8 cellular contexts compared by ENCODE assay signal in the genomic region with DNA sequence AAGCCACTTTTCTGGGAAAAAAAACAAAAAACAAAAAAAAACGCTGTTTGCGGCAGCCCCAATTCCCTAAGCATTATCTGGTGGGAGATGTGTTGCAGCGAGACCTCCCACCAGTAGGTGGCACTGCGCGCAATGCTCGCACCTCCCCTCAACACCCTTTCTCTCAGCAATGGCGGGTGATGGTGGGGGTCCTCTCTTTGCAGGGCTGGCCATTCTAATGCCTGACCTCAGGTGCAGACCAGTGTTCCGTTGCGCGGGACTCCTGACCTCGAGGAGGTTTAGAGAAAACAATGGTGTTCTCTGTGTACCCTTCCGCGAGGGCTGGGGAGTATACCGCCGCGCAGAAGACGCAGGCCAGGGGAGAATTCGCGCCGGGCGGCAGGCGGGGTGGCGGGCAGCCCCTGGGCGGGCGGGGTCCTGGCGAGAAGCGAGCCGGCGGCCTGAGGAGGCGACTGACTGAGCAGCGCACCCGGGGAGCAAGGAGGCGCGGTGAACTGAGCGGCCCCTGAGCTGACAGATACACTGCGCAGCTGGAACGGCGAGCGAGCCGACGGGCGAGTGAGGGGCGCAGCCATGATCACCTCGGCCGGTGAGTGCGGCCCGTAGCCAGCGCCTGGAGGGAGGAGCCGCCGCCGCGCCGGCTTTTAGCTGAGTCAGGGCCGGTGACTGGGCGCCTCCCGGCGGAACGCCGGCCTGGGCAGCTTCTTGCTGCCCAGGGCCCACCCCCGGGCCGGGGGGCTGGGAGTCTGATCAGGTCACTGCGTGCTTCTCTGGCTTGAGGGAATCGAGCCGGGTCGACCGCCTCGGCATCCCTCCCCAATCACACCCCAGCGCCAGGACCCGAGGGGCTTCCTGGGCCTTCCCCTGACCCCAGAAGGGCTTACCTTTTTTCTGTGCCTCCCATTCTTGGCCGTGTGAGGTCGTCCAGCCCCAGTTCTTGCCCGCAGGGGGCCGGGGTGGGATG. TPM values are rescaled to one million over a fixed set of nuclear protein-coding genes. Genes with fewer than 3 reads are reported as not detected.
DNase-seq lines count a peak whose midpoint lies in the region; ATAC-seq and TF ChIP-seq lines count a peak whose summit lies in the region.

A gene (plus strand): TSS at position 415 of the 964 bp plus-strand sequence. CDS start 159 bp downstream, at position 574.

- peak; percentile 93 for TF ChIP-seq CTCF in GM13977 (IDR thresholded peaks at IDR 0.05; ENCODE audit: extremely low read depth, insufficient read depth, missing control alignments)
- peak; percentile 92 for TF ChIP-seq CTCF in progenitor cell of endocrine pancreas (IDR thresholded peaks at IDR 0.05; ENCODE audit: unreplicated experiment)

- peak within 1 kb of the TSS; percentile 99 for H3K27ac Mint-ChIP-seq in T-helper 1 cell treated with Interleukin-12 subunit alpha and Interleukin-12 subunit beta and Interleukin-4 antibody, amounts not matched to agents 30 μg/mL and 1 μg/mL, for 36 hours
- peak within 1 kb of the TSS; percentile 100 for H3K27ac Mint-ChIP-seq in progenitor cell of endocrine pancreas

- no peaks in the 10 kb centered on the region for H3K9me3 Mint-ChIP-seq in T-helper 1 cell treated with Interleukin-12 subunit alpha and Interleukin-12 subunit beta and Interleukin-4 antibody, amounts not matched to agents 30 μg/mL and 1 μg/mL, for 36 hours
- no peaks in the 10 kb centered on the region for H3K9me3 Mint-ChIP-seq in progenitor cell of endocrine pancreas (ENCODE audit: low read depth)

- H3K4me3 Mint-ChIP-seq in T-helper 1 cell treated with Interleukin-12 subunit alpha and Interleukin-12 subunit beta and Interleukin-4 antibody, amounts not matched to agents 30 μg/mL and 1 μg/mL, for 36 hours, result peak within 1 kb of the TSS; percentile 97
- H3K4me3 Mint-ChIP-seq in progenitor cell of endocrine pancreas (ENCODE audit: low read depth), result peak within 1 kb of the TSS; percentile 96

- intact Hi-C loops in left cardiac atrium (cut with DNase I), result no loop called here

- DNase-seq in GM13977 (ENCODE audit: low spot score), result peak; percentile 95
- peak; percentile 83 for DNase-seq in NCI-H146 (lab: John Stamatoyannopoulos, UW)
- DNase-seq in amniotic stem cell (lab: John Stamatoyannopoulos, UW), result peak; percentile 81
- DNase-seq in left cardiac atrium, result peak; percentile 91
- peak; percentile 86 for DNase-seq in progenitor cell of endocrine pancreas (ENCODE audit: low spot score, unreplicated experiment)
- DNase-seq in ureter (ENCODE audit: low spot score), result peak; percentile 93

- in situ Hi-C loops in GM13977 (cut with MboI; ENCODE audit: low pct_unique_long_range_greater_than_20kb, low sequenced_read_pairs, unreplicated experiment), result loop anchor here (10.0 kb wide), 1 partner anchor 152 kb away; no protein-coding TSS in a partner anchor

- H3K4me1 Mint-ChIP-seq in T-helper 1 cell treated with Interleukin-12 subunit alpha and Interleukin-12 subunit beta and Interleukin-4 antibody, amounts not matched to agents 30 μg/mL and 1 μg/mL, for 36 hours (ENCODE audit: low read depth), result peaks cover 43% of the 10 kb centered on the region
- peaks cover 34% of the 10 kb centered on the region for H3K4me1 Mint-ChIP-seq in progenitor cell of endocrine pancreas (ENCODE audit: low read depth)

- H3K27me3 Mint-ChIP-seq in T-helper 1 cell treated with Interleukin-12 subunit alpha and Interleukin-12 subunit beta and Interleukin-4 antibody, amounts not matched to agents 30 μg/mL and 1 μg/mL, for 36 hours (ENCODE audit: low read depth), result peaks cover 17% of the 10 kb centered on the region
- H3K27me3 Mint-ChIP-seq in progenitor cell of endocrine pancreas, result peaks cover 4% of the 10 kb centered on the region

- peak; percentile 62 for ATAC-seq in HG02870 (IDR thresholded peaks at IDR 0.05; ENCODE audit: unreplicated experiment)
- peak; percentile 90 to 91 for ATAC-seq in left cardiac atrium

- H3K36me3 Mint-ChIP-seq in T-helper 1 cell treated with Interleukin-12 subunit alpha and Interleukin-12 subunit beta and Interleukin-4 antibody, amounts not matched to agents 30 μg/mL and 1 μg/mL, for 36 hours (ENCODE audit: low read depth), result peaks cover 1% of the 10 kb centered on the region
- H3K36me3 Mint-ChIP-seq in progenitor cell of endocrine pancreas (ENCODE audit: insufficient read depth), result peaks cover 3% of the 10 kb centered on the region

RNA-seq across cellular contexts. Expression of the gene that starts here (rescaled TPM):
- total RNA-seq in left cardiac atrium, result 10 to 100 TPM; 66.9 to 84.6 TPM
- total RNA-seq in progenitor cell of endocrine pancreas, result 99.0 and 103 TPM in 2 replicates
- total RNA-seq in ureter, result 102 TPM

Comparison
In these comparisons a context has a peak if more than half of its experiments do, and no peak if none do; other contexts are left out.
1. Peak in every context shown above with its lines: DNase-seq and ATAC-seq.